Comparison of ENCODE assay signal across 7 cellular contexts in the genomic region with DNA sequence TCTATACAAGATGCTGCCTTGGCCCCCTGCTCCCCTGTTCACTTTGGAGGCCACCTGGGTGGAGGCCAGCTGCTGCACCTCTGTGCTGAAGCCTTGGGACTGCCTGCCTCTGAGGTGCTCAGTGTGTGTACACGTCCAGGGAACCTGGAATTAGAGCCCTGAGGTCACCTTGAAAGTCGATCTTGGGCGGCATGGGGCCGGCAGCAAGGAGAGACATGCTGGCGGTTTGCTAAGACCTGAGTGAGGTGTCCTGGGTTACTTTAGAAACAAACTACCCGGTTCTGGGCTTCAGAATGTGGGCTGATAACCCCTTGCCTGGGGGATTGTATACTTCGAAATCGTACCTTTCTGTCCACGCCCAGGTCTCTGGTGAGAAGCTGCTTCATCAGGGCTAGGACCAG. TPM values are rescaled to one million over a fixed set of nuclear protein-coding genes. Genes with fewer than 3 reads are reported as not detected.
A peak's percentile ranks its signal among the peaks of the same experiment; 100 is the strongest.
DNase-seq lines count a peak whose midpoint lies in the region; ATAC-seq and TF ChIP-seq lines count a peak whose summit lies in the region.

No MANE protein-coding gene starts in this region.

- DNase-seq in NCI-H69 (lab: John Stamatoyannopoulos, UW) = peak; percentile 59
- DNase-seq in body of pancreas = peak in 2 of 4 donors; percentile 40 to 41
- peak in 1 of 3 donors; percentile 53 for DNase-seq in right lobe of liver
- DNase-seq in SIG-M5 treated with dmso at 0.1 percent for 504 hours (lab: John Stamatoyannopoulos, UW; ENCODE audit: unreplicated experiment) = no peak
- DNase-seq in NCI-H446 treated with DMSO at 0.1 percent for 48 hours (lab: John Stamatoyannopoulos, UW) = no peak
- no peak for DNase-seq in hippocampal formation (lab: John Stamatoyannopoulos, UW)

- TF ChIP-seq CTCF in body of pancreas (IDR thresholded peaks at IDR 0.05) = no peak
- no peak for TF ChIP-seq CTCF in right lobe of liver (IDR thresholded peaks at IDR 0.05)

- WGBS in body of pancreas, 2 donors = 29 to 40% methylated on average over 7 to 9 of the region's 9 CpGs
- WGBS in right lobe of liver (ENCODE audit: insufficient coverage, low coverage, low lambda C conversion rate, missing lambda C conversion rate) = 52% methylated on average over 5 of the region's 9 CpGs
- 93% methylated on average over 9 of the region's 9 CpGs for WGBS in thymus

- no peak for TF ChIP-seq POLR2A in body of pancreas (IDR thresholded peaks at IDR 0.05)
- no peak for TF ChIP-seq POLR2A in right lobe of liver (IDR thresholded peaks at IDR 0.05)

- H3K27me3 ChIP-seq in body of pancreas (no peaks in the 10 kb centered on the region), right lobe of liver (no peaks in the 10 kb centered on the region), thymus (ENCODE audit: control insufficient read depth, insufficient read depth) (no peaks in the 10 kb centered on the region)

- H3K4me1 ChIP-seq in body of pancreas (peaks cover 54% of the 10 kb centered on the region), right lobe of liver (peaks cover 0 to 45% (median 22%) of the 10 kb centered on the region in 4 donors), thymus (ENCODE audit: control insufficient read depth, insufficient read depth, low read length) (peaks cover 27% of the 10 kb centered on the region)

- no peak overlapping the region for H3K4me3 ChIP-seq in body of pancreas
- H3K4me3 ChIP-seq in right lobe of liver = no peak overlapping the region
- H3K4me3 ChIP-seq in thymus (ENCODE audit: low read length) = no peak overlapping the region

- ATAC-seq in body of pancreas (peak; percentile 12), right lobe of liver (peak in 2 of 4 donors; percentile 5 to 13)

- no peaks in the 10 kb centered on the region for H3K9me3 ChIP-seq in body of pancreas
- H3K9me3 ChIP-seq in right lobe of liver = no peaks in the 10 kb centered on the region
- no peaks in the 10 kb centered on the region for H3K9me3 ChIP-seq in thymus (ENCODE audit: control insufficient read depth)

- peak overlapping the region; percentile 66 to 88 (median 77) for H3K27ac ChIP-seq in body of pancreas
- H3K27ac ChIP-seq in right lobe of liver = peak overlapping the region; percentile 68 to 86 (median 86)
- H3K27ac ChIP-seq in thymus (ENCODE audit: low read depth) = peak overlapping the region; percentile 94

- H3K36me3 ChIP-seq in body of pancreas (replicated peaks in 1 of 2; ENCODE audit: insufficient read depth in 1 of 2, low read depth in 2 of 2) (peaks cover 4 to 12% of the 10 kb centered on the region in 2 donors), right lobe of liver (peaks cover 0 to 19% (median 6%) of the 10 kb centered on the region in 4 donors), thymus (ENCODE audit: control insufficient read depth, insufficient read depth) (peaks cover 52% of the 10 kb centered on the region)

- intact Hi-C loops in body of pancreas (cut with DNase I) (loop anchor here (5.0 kb wide), 1 partner anchor 123 kb away; no protein-coding TSS in a partner anchor), right lobe of liver (cut with DNase I) (loop anchor here (5.0 to 10.0 kb wide), 3 partner anchors 88 to 295 kb away; a partner anchor contains a TSS)

RNA-seq across cellular contexts. Expression of a gene that starts 25.5 kb away (rescaled TPM):
- total RNA-seq in body of pancreas (1 to 10 TPM; 2.1 to 2.6 TPM), right lobe of liver (1 to 10 TPM in 4 of 6 experiments, under 1 TPM in 2; 0.53 to 2.9 (median 1.1) TPM)
- polyA plus RNA-seq in thymus = 3.0 TPM

RNA-seq across cellular contexts. Expression of a gene that starts 26.2 kb away (rescaled TPM):
- total RNA-seq in body of pancreas = 10 to 100 TPM; 32.0 to 38.4 TPM
- total RNA-seq in right lobe of liver = 100 to 1,000 TPM in 4 of 6 experiments, 10 to 100 TPM in 2; 20.8 to 202 (median 154) TPM
- 219 TPM for polyA plus RNA-seq in thymus

RNA-seq across cellular contexts. Expression of a gene that starts 38.9 kb away (rescaled TPM):
- total RNA-seq in body of pancreas = 10 to 100 TPM in 1 of 2 donors, 1 to 10 TPM in 1; 2.6 to 11.2 TPM
- total RNA-seq in right lobe of liver = 1 to 10 TPM in 4 of 6 experiments, under 1 TPM in 2; 0.31 to 4.2 (median 1.8) TPM
- polyA plus RNA-seq in thymus = 37.1 TPM

RNA-seq across cellular contexts. Expression of a gene that starts 48.3 kb away (rescaled TPM):
- under 1 TPM in 1 of 2 donors, not detected in 1; 0.66 TPM for total RNA-seq in body of pancreas
- under 1 TPM in 4 of 6 experiments, not detected in 2; 0.05 to 0.33 (median 0.19) TPM for total RNA-seq in right lobe of liver
- polyA plus RNA-seq in thymus = 0.23 TPM
